Comparison of ENCODE assay signal across 13 cellular contexts in the genomic region with DNA sequence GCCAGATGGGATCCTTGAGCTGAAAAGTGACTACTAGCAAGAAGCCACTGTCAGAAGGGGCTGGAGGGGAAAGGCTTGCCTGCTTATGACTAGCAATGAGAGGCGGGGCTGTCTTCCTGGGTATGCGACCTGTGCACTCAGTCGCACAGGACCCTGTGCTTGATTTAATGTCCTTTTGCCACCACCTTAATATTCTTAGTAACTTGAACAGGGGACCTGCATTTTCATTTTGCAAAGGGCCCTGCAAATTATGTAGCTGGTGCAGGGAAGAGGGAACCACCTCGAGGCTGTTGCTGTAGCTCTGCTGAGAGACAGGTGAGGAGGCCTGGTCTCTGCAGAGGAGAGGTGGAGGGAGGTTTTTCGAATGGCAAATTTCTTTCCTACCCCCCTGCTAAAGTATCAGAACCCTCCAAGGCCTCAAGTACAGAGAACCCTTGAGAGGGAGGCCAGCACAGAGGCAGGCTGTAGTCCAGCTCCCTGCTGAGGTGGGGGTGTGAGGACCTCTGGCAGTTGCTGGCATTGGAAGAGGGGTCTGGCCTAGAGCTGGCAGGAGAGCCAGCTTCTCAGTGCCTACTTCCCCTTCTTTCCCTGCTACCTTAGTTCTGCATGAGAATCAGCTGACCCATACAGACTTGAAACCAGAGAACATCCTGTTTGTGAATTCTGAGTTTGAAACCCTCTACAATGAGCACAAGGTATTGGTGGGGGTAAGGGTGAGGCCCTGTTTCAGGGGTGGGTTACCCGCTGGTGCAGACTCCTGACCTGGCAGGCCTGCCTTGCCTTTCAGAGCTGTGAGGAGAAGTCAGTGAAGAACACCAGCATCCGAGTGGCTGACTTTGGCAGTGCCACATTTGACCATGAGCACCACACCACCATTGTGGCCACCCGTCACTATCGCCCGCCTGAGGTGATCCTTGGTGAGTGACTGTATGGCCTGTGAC. TPM values are rescaled to one million over a fixed set of nuclear protein-coding genes. Genes with fewer than 3 reads are reported as not detected.
DNase-seq lines count a peak whose midpoint lies in the region; ATAC-seq and TF ChIP-seq lines count a peak whose summit lies in the region.
"Had no signal": no experiment of that assay in that cellular context is flagged by ENCODE, and none has a peak within 500 bp of the region (broad histone marks: within the 10 kb centered on the region; RNA-seq: fewer than 3 reads in every experiment).

No MANE protein-coding gene starts in this region.

- no peaks in the 10 kb centered on the region for H3K4me1 ChIP-seq in RWPE2 (ENCODE audit: insufficient read depth, poor library complexity, severe bottlenecking)
- H3K4me1 ChIP-seq: gastrocnemius medialis had no signal

- no peaks in the 10 kb centered on the region for H3K27me3 ChIP-seq in RWPE2 (ENCODE audit: insufficient read depth, poor library complexity, severe bottlenecking)
- H3K27me3 ChIP-seq: gastrocnemius medialis had no signal

- no peak for DNase-seq in activated CD8-positive, alpha-beta memory T cell treated with anti-CD3 and anti-CD28 coated beads, Interleukin-2, amount 10 ng/mL, durations not matched to agents 7 days and 5 days
- DNase-seq in activated CD8-positive, alpha-beta memory T cell treated with anti-CD3 and anti-CD28 coated beads, Interleukin-2, amount 50 U/mL, for 48 hours, result no peak
- DNase-seq in RWPE2 (ENCODE audit: low spot score) (peak; percentile 67), type B pancreatic cell (ENCODE audit: extremely low spot score, unreplicated experiment) (no peak), 8988T (no peak), islet precursor cell (no peak)
- no peak for DNase-seq in stimulated activated effector memory CD8-positive, alpha-beta T cell treated with anti-CD3 and anti-CD28 coated beads, Interleukin-12 subunit alpha, Interleukin-12 subunit beta, amount 100 ng/mL, for 72 hours (ENCODE audit: low spot score in 2 of 2)
- DNase-seq: activated CD4-positive, alpha-beta T cell treated with anti-CD3 and anti-CD28 coated beads for 48 hours; central memory CD4-positive, alpha-beta T cell; gastrocnemius medialis; mesenchymal stem cell; PC-9 had no signal

- no peak overlapping the region for H3K4me3 ChIP-seq in RWPE2 (ENCODE audit: severe bottlenecking)
- H3K4me3 ChIP-seq: gastrocnemius medialis, PC-9 had no signal

- no peak overlapping the region for H3K27ac ChIP-seq in RWPE2 (ENCODE audit: poor library complexity, severe bottlenecking)
- H3K27ac ChIP-seq: gastrocnemius medialis, PC-9 had no signal

- no peaks in the 10 kb centered on the region for H3K9me3 Mint-ChIP-seq in activated CD8-positive, alpha-beta memory T cell treated with anti-CD3 and anti-CD28 coated beads, Interleukin-2, amount 10 ng/mL, durations not matched to agents 7 days and 5 days (ENCODE audit: low read depth)
- H3K9me3 Mint-ChIP-seq in stimulated activated effector memory CD8-positive, alpha-beta T cell treated with anti-CD3 and anti-CD28 coated beads, Interleukin-12 subunit alpha, Interleukin-12 subunit beta, amount 100 ng/mL, for 72 hours, result no peaks in the 10 kb centered on the region
- H3K9me3 Mint-ChIP-seq in type B pancreatic cell, result no peaks in the 10 kb centered on the region

- no peaks in the 10 kb centered on the region for H3K27me3 Mint-ChIP-seq in activated CD8-positive, alpha-beta memory T cell treated with anti-CD3 and anti-CD28 coated beads, Interleukin-2, amount 10 ng/mL, durations not matched to agents 7 days and 5 days
- H3K27me3 Mint-ChIP-seq in type B pancreatic cell, result no peaks in the 10 kb centered on the region

- peaks cover 96% of the 10 kb centered on the region for H3K36me3 ChIP-seq in RWPE2 (ENCODE audit: low read depth)

- TF ChIP-seq CTCF in RWPE2 (IDR thresholded peaks at IDR 0.05; ENCODE audit: poor library complexity, severe bottlenecking) (no peak), type B pancreatic cell (conservative IDR thresholded peaks at IDR 0.05) (no peak)

- peaks cover 20% of the 10 kb centered on the region for H3K4me1 Mint-ChIP-seq in activated CD8-positive, alpha-beta memory T cell treated with anti-CD3 and anti-CD28 coated beads, Interleukin-2, amount 10 ng/mL, durations not matched to agents 7 days and 5 days
- peaks cover 7% of the 10 kb centered on the region for H3K4me1 Mint-ChIP-seq in stimulated activated effector memory CD8-positive, alpha-beta T cell treated with anti-CD3 and anti-CD28 coated beads, Interleukin-12 subunit alpha, Interleukin-12 subunit beta, amount 100 ng/mL, for 72 hours
- no peaks in the 10 kb centered on the region for H3K4me1 Mint-ChIP-seq in type B pancreatic cell (ENCODE audit: unreplicated experiment)

- no peaks in the 10 kb centered on the region for H3K9me3 ChIP-seq in RWPE2 (ENCODE audit: severe bottlenecking)
- H3K9me3 ChIP-seq: gastrocnemius medialis had no signal

- ATAC-seq in activated CD8-positive, alpha-beta memory T cell treated with anti-CD3 and anti-CD28 coated beads, Interleukin-2, amount 10 ng/mL, durations not matched to agents 7 days and 5 days, result peak; percentile 24
- ATAC-seq in HG02759 (IDR thresholded peaks at IDR 0.05; ENCODE audit: unreplicated experiment), result peak; percentile 48
- no peak for ATAC-seq in RWPE2 (ENCODE audit: low read depth)
- no peak for ATAC-seq in stimulated activated effector memory CD8-positive, alpha-beta T cell treated with anti-CD3 and anti-CD28 coated beads, Interleukin-12 subunit alpha, Interleukin-12 subunit beta, amount 100 ng/mL, for 72 hours
- ATAC-seq: gastrocnemius medialis had no signal

- H3K27ac Mint-ChIP-seq in activated CD8-positive, alpha-beta memory T cell treated with anti-CD3 and anti-CD28 coated beads, Interleukin-2, amount 10 ng/mL, durations not matched to agents 7 days and 5 days, result peak overlapping the region; percentile 71
- H3K27ac Mint-ChIP-seq in stimulated activated effector memory CD8-positive, alpha-beta T cell treated with anti-CD3 and anti-CD28 coated beads, Interleukin-12 subunit alpha, Interleukin-12 subunit beta, amount 100 ng/mL, for 72 hours, result peak overlapping the region; percentile 71
- no peak overlapping the region for H3K27ac Mint-ChIP-seq in type B pancreatic cell

- CTCF ChIA-PET in activated CD8-positive, alpha-beta memory T cell treated with anti-CD3 and anti-CD28 coated beads, Interleukin-2, amount 10 ng/mL, durations not matched to agents 7 days and 5 days (lab: Charles Lee), result interaction anchor here (0.6 to 2.2 kb wide), 8 partner anchors 8 to 324 kb away, joined by 3 to 8 read pairs (median 4); no protein-coding TSS in a partner anchor

- no peak overlapping the region for H3K4me3 Mint-ChIP-seq in activated CD8-positive, alpha-beta memory T cell treated with anti-CD3 and anti-CD28 coated beads, Interleukin-2, amount 10 ng/mL, durations not matched to agents 7 days and 5 days
- no peak overlapping the region for H3K4me3 Mint-ChIP-seq in stimulated activated effector memory CD8-positive, alpha-beta T cell treated with anti-CD3 and anti-CD28 coated beads, Interleukin-12 subunit alpha, Interleukin-12 subunit beta, amount 100 ng/mL, for 72 hours
- no peak overlapping the region for H3K4me3 Mint-ChIP-seq in type B pancreatic cell

- H3K36me3 Mint-ChIP-seq in activated CD8-positive, alpha-beta memory T cell treated with anti-CD3 and anti-CD28 coated beads, Interleukin-2, amount 10 ng/mL, durations not matched to agents 7 days and 5 days, result peaks cover 47% of the 10 kb centered on the region
- peaks cover 98% of the 10 kb centered on the region for H3K36me3 Mint-ChIP-seq in stimulated activated effector memory CD8-positive, alpha-beta T cell treated with anti-CD3 and anti-CD28 coated beads, Interleukin-12 subunit alpha, Interleukin-12 subunit beta, amount 100 ng/mL, for 72 hours
- peaks cover 19% of the 10 kb centered on the region for H3K36me3 Mint-ChIP-seq in type B pancreatic cell

RNA-seq across cellular contexts. Expression of gene CLK3, which starts 11.4 kb away (rescaled TPM):
- total RNA-seq in activated CD8-positive, alpha-beta memory T cell treated with anti-CD3 and anti-CD28 coated beads, Interleukin-2, amount 10 ng/mL, durations not matched to agents 7 days and 5 days, result 100 to 1,000 TPM; 120 to 140 TPM
- total RNA-seq in type B pancreatic cell (ENCODE audit: low replicate concordance), result 73.6 and 76.5 TPM in 2 replicates

Comparison
In these comparisons a context has a peak if more than half of its experiments do, and no peak if none do; other contexts are left out.
1. ATAC-seq: peak in activated CD8-positive, alpha-beta memory T cell treated with anti-CD3 and anti-CD28 coated beads, Interleukin-2, amount 10 ng/mL, durations not matched to agents 7 days and 5 days (single experiment) and HG02759 (single experiment); none in RWPE2 (single experiment) and stimulated activated effector memory CD8-positive, alpha-beta T cell treated with anti-CD3 and anti-CD28 coated beads, Interleukin-12 subunit alpha, Interleukin-12 subunit beta, amount 100 ng/mL, for 72 hours (single experiment).